In genomic region chr1:90724361-90724760, GRCh38 we compare ENCODE assay signal across 16 cellular contexts. TPM values are rescaled to one million over a fixed set of nuclear protein-coding genes. Genes with fewer than 3 reads are reported as not detected.
DNase-seq lines count a peak whose midpoint lies in the region; ATAC-seq and TF ChIP-seq lines count a peak whose summit lies in the region.
"Had no signal": no experiment of that assay in that cellular context is flagged by ENCODE, and none has a peak within 500 bp of the region (broad histone marks: within the 10 kb centered on the region; RNA-seq: fewer than 3 reads in every experiment).

No MANE protein-coding gene starts in this region.

- ATAC-seq in stimulated activated naive CD8-positive, alpha-beta T cell treated with anti-CD3 and anti-CD28 coated beads, Interleukin-15, Interleukin-2, amounts not matched to agents 100 U/mL and 50 U/mL, for 24 hours: no peak
- no peak for ATAC-seq in activated CD8-positive, alpha-beta T cell treated with anti-CD3 and anti-CD28 coated beads, Interleukin-2, amount 10 ng/mL, durations not matched to agents 7 days and 5 days
- ATAC-seq: activated CD4-positive, CD25-positive, alpha-beta regulatory T cell treated with anti-CD3 and anti-CD28 coated beads, Interleukin-2, amount 50 U/mL, for 24 hours; gastrocnemius medialis had no signal

- H3K27ac Mint-ChIP-seq in stimulated activated naive CD8-positive, alpha-beta T cell treated with anti-CD3 and anti-CD28 coated beads, Interleukin-15, Interleukin-2, amounts not matched to agents 100 ng/mL and 50 ng/mL, for 24 hours: no peak overlapping the region
- H3K27ac Mint-ChIP-seq in activated CD8-positive, alpha-beta T cell treated with anti-CD3 and anti-CD28 coated beads, Interleukin-2, amount 10 ng/mL, durations not matched to agents 7 days and 5 days: peak overlapping the region; percentile 70
- H3K27ac Mint-ChIP-seq in immature natural killer cell: no peak overlapping the region
- H3K27ac Mint-ChIP-seq in type B pancreatic cell: no peak overlapping the region

- H3K36me3 Mint-ChIP-seq in stimulated activated naive CD8-positive, alpha-beta T cell treated with anti-CD3 and anti-CD28 coated beads, Interleukin-15, Interleukin-2, amounts not matched to agents 100 ng/mL and 50 ng/mL, for 24 hours (ENCODE audit: low read depth): peaks cover 27% of the 10 kb centered on the region
- peaks cover 24% of the 10 kb centered on the region for H3K36me3 Mint-ChIP-seq in activated CD8-positive, alpha-beta T cell treated with anti-CD3 and anti-CD28 coated beads, Interleukin-2, amount 10 ng/mL, durations not matched to agents 7 days and 5 days (ENCODE audit: low read depth)
- H3K36me3 Mint-ChIP-seq in immature natural killer cell: peaks cover 0 to 5% (median 0%) of the 10 kb centered on the region in 3 donors
- H3K36me3 Mint-ChIP-seq in type B pancreatic cell: peaks cover 3% of the 10 kb centered on the region

- POLR2A ChIA-PET in activated CD8-positive, alpha-beta T cell treated with anti-CD3 and anti-CD28 coated beads, Interleukin-2, amount 10 ng/mL, durations not matched to agents 7 days and 5 days (lab: Charles Lee): no interaction called here

- CTCF ChIA-PET in activated CD8-positive, alpha-beta T cell treated with anti-CD3 and anti-CD28 coated beads, Interleukin-2, amount 10 ng/mL, durations not matched to agents 7 days and 5 days (lab: Charles Lee): interaction anchor here (1.3 to 1.5 kb wide), 2 partner anchors 13 to 19 kb away, joined by 3 to 4 read pairs; no protein-coding TSS in a partner anchor

- no peak for TF ChIP-seq CTCF in type B pancreatic cell (conservative IDR thresholded peaks at IDR 0.05)

- peaks cover 58% of the 10 kb centered on the region for H3K4me1 Mint-ChIP-seq in stimulated activated naive CD8-positive, alpha-beta T cell treated with anti-CD3 and anti-CD28 coated beads, Interleukin-15, Interleukin-2, amounts not matched to agents 100 ng/mL and 50 ng/mL, for 24 hours (ENCODE audit: low read depth)
- peaks cover 43% of the 10 kb centered on the region for H3K4me1 Mint-ChIP-seq in activated CD8-positive, alpha-beta T cell treated with anti-CD3 and anti-CD28 coated beads, Interleukin-2, amount 10 ng/mL, durations not matched to agents 7 days and 5 days (ENCODE audit: low read depth)
- peaks cover 48 to 71% of the 10 kb centered on the region in 2 donors for H3K4me1 Mint-ChIP-seq in immature natural killer cell
- peaks cover 21% of the 10 kb centered on the region for H3K4me1 Mint-ChIP-seq in type B pancreatic cell (ENCODE audit: unreplicated experiment)

- peak overlapping the region; percentile 21 for H3K4me3 Mint-ChIP-seq in stimulated activated naive CD8-positive, alpha-beta T cell treated with anti-CD3 and anti-CD28 coated beads, Interleukin-15, Interleukin-2, amounts not matched to agents 100 ng/mL and 50 ng/mL, for 24 hours
- H3K4me3 Mint-ChIP-seq in activated CD8-positive, alpha-beta T cell treated with anti-CD3 and anti-CD28 coated beads, Interleukin-2, amount 10 ng/mL, durations not matched to agents 7 days and 5 days: peak overlapping the region; percentile 36
- H3K4me3 Mint-ChIP-seq in immature natural killer cell (peak overlapping the region; percentile 12 to 79 (median 42)), type B pancreatic cell (peak overlapping the region; percentile 83)

- peaks cover 97% of the 10 kb centered on the region for H3K27me3 Mint-ChIP-seq in stimulated activated naive CD8-positive, alpha-beta T cell treated with anti-CD3 and anti-CD28 coated beads, Interleukin-15, Interleukin-2, amounts not matched to agents 100 ng/mL and 50 ng/mL, for 24 hours
- peaks cover 92% of the 10 kb centered on the region for H3K27me3 Mint-ChIP-seq in activated CD8-positive, alpha-beta T cell treated with anti-CD3 and anti-CD28 coated beads, Interleukin-2, amount 10 ng/mL, durations not matched to agents 7 days and 5 days (ENCODE audit: low read depth)
- H3K27me3 Mint-ChIP-seq in immature natural killer cell (ENCODE audit: low read depth in 3 of 3) (peaks cover 61 to 86% (median 81%) of the 10 kb centered on the region in 3 donors), type B pancreatic cell (peaks cover 98% of the 10 kb centered on the region)

- H3K9me3 Mint-ChIP-seq in stimulated activated naive CD8-positive, alpha-beta T cell treated with anti-CD3 and anti-CD28 coated beads, Interleukin-15, Interleukin-2, amounts not matched to agents 100 ng/mL and 50 ng/mL, for 24 hours: peaks cover 3% of the 10 kb centered on the region
- H3K9me3 Mint-ChIP-seq in activated CD8-positive, alpha-beta T cell treated with anti-CD3 and anti-CD28 coated beads, Interleukin-2, amount 10 ng/mL, durations not matched to agents 7 days and 5 days (ENCODE audit: insufficient read depth): peaks cover 20% of the 10 kb centered on the region
- H3K9me3 Mint-ChIP-seq in immature natural killer cell (peaks cover 0 to 38% (median 7%) of the 10 kb centered on the region in 6 donors), type B pancreatic cell (peaks cover 4% of the 10 kb centered on the region)

- DNase-seq in stimulated activated naive CD8-positive, alpha-beta T cell treated with anti-CD3 and anti-CD28 coated beads, Interleukin-15, Interleukin-2, amounts not matched to agents 100 U/mL and 50 U/mL, for 24 hours: no peak
- DNase-seq in activated CD8-positive, alpha-beta T cell treated with anti-CD3 and anti-CD28 coated beads, Interleukin-2, amount 10 ng/mL, durations not matched to agents 7 days and 5 days: no peak
- no peak for DNase-seq in immature natural killer cell
- no peak for DNase-seq in type B pancreatic cell (ENCODE audit: extremely low spot score, unreplicated experiment)
- no peak for DNase-seq in middle frontal gyrus (ENCODE audit: extremely low spot score, low spot score)
- no peak for DNase-seq in NCI-H748 treated with DMSO at 0.1 percent for 48 hours (lab: John Stamatoyannopoulos, UW)
- no peak for DNase-seq in RKO (ENCODE audit: low spot score)
- DNase-seq: gastrocnemius medialis; NCI-H1092; stimulated activated CD4-positive, alpha-beta T cell treated with anti-CD3 and anti-CD28 coated beads, Interleukin-2, amount 100 ng/mL, for 24 hours had no signal

RNA-seq across cellular contexts. Expression of gene BARHL2, which starts 7.3 kb away (rescaled TPM):
- total RNA-seq in activated CD8-positive, alpha-beta T cell treated with anti-CD3 and anti-CD28 coated beads, Interleukin-2, amount 10 ng/mL, durations not matched to agents 7 days and 5 days: not detected
- polyA plus RNA-seq in immature natural killer cell: not detected
- 14.8 TPM in 1 of 2 replicates, not detected in the other for total RNA-seq in type B pancreatic cell (ENCODE audit: low replicate concordance)
- total RNA-seq: Daoy, gastrocnemius medialis, mucosa of gallbladder, ureter had no signal
- polyA plus RNA-seq: keratinocyte had no signal

Comparison
In these comparisons a context has a peak if more than half of its experiments do, and no peak if none do; other contexts are left out.
1. H3K4me3 Mint-ChIP-seq: peak in every context shown above with its lines; median percentile 83 in type B pancreatic cell; 42 in immature natural killer cell; 36 in activated CD8-positive, alpha-beta T cell treated with anti-CD3 and anti-CD28 coated beads, Interleukin-2, amount 10 ng/mL, durations not matched to agents 7 days and 5 days; 21 in stimulated activated naive CD8-positive, alpha-beta T cell treated with anti-CD3 and anti-CD28 coated beads, Interleukin-15, Interleukin-2, amounts not matched to agents 100 ng/mL and 50 ng/mL, for 24 hours.